Comparison of ENCODE assay signal across 8 cellular contexts in the genomic region with DNA sequence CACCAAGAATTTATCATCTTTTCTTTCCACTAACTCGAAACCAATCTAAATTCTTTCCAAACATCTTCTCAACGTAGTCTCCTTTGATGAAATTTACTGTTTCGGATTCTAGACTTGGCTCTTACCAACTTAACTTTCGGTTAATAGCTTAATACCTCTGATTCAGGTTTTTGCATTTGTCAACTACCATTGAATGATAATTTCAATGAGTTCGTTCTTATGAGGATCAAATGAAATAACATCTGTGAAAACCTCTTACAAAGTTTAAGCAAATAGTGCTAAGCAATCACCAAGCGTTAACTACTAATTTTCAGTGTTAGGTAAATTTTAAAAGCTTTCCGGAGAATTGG. TPM values are rescaled to one million over a fixed set of nuclear protein-coding genes. Genes with fewer than 3 reads are reported as not detected.
A peak's percentile ranks its signal among the peaks of the same experiment; 100 is the strongest.
DNase-seq lines count a peak whose midpoint lies in the region; ATAC-seq and TF ChIP-seq lines count a peak whose summit lies in the region.

No MANE protein-coding gene starts in this region.

- H2BK120ac ChIP-seq in trophoblast cell (ENCODE audit: insufficient read depth, low read length, poor library complexity) = peak overlapping the region; percentile 72

- H4K20me1 ChIP-seq in DND-41 (ENCODE audit: insufficient read depth, low read length) (peaks cover 32% of the 10 kb centered on the region), OCI-LY7 (ENCODE audit: insufficient read depth, low read length) (peaks cover 11% of the 10 kb centered on the region)

- H3K9me3 ChIP-seq in DND-41 (ENCODE audit: insufficient read depth, low read length, severe bottlenecking) = no peaks in the 10 kb centered on the region
- H3K9me3 ChIP-seq in OCI-LY7 (ENCODE audit: low read length) = no peaks in the 10 kb centered on the region
- H3K9me3 ChIP-seq in trophoblast cell (ENCODE audit: insufficient read depth, low read depth, low read length) = no peaks in the 10 kb centered on the region

- peak overlapping the region; percentile 92 for H3K27ac ChIP-seq in DND-41 (ENCODE audit: low read length)
- H3K27ac ChIP-seq in OCI-LY7 (ENCODE audit: low read depth, low read length, poor library complexity, severe bottlenecking) = peak overlapping the region; percentile 76
- peak overlapping the region; percentile 93 for H3K27ac ChIP-seq in trophoblast cell (ENCODE audit: low read depth, low read length)

- intact Hi-C loops in OCI-LY7 (cut with micrococcal nuclease; ENCODE audit: unreplicated experiment) = loop anchor here (1.0 to 2.0 kb wide), 2 partner anchors 19 to 201 kb away; a partner anchor contains a TSS

- POLR2A ChIA-PET in OCI-LY7 (lab: Charles Lee) = interaction anchor here (0.8 to 2.8 kb wide), 5 partner anchors 18 to 236 kb away, joined by 3 to 24 read pairs (median 4); a partner anchor contains a TSS

- no peak overlapping the region for H4K12ac ChIP-seq in trophoblast cell (ENCODE audit: low read depth, low read length)

- H3K9me2 ChIP-seq in OCI-LY7 (ENCODE audit: insufficient read depth, low read length) = no peaks in the 10 kb centered on the region

- WGBS in trophoblast cell (ENCODE audit: extremely low coverage, insufficient coverage, insufficient read length) = 100% methylated on average over 2 of the region's 7 CpGs

- H3K4ac ChIP-seq in trophoblast cell (ENCODE audit: low read depth, low read length) = no peak overlapping the region

- peaks cover 7% of the 10 kb centered on the region for H3K79me1 ChIP-seq in trophoblast cell (ENCODE audit: low read length)

- DNase-seq in DND-41 (no peak), OCI-LY7 (ENCODE audit: low spot score) (no peak), epithelial cell of esophagus (ENCODE audit: low read depth) (no peak), trophoblast cell (peak in 1 of 2 donors; percentile 39), SW 1271 (lab: John Stamatoyannopoulos, UW) (no peak), EL (no peak), mesenteric fat pad (ENCODE audit: low spot score) (no peak)
- DNase-seq in stimulated activated CD8-positive, alpha-beta memory T cell treated with anti-CD3 and anti-CD28 coated beads, Interleukin-4, amount 100 ng/mL, for 48 hours = no peak

- BruUV-seq in OCI-LY7 (replicated peaks; lab: Mats Ljungman, UMichigan) = TSS peak; percentile 92

- H3K36me3 ChIP-seq in DND-41 (ENCODE audit: insufficient read depth, low read length) = peaks cover 3% of the 10 kb centered on the region
- peaks cover 4% of the 10 kb centered on the region; the same call in 1 of the 2 replicates for H3K36me3 ChIP-seq in OCI-LY7 (ENCODE audit: insufficient read depth, low read length)
- H3K36me3 ChIP-seq in trophoblast cell (ENCODE audit: control insufficient read depth in 1 of 2, insufficient read depth in 2 of 2, low read length in 2 of 2) = peaks cover 3% of the 10 kb centered on the region in 2 experiments

- CTCF ChIA-PET in OCI-LY7 (lab: Charles Lee; ENCODE audit: unreplicated experiment) = interaction anchor here (0.8 kb wide), 1 partner anchor 58 kb away, joined by 3 read pairs; a partner anchor contains a TSS

- H3K9ac ChIP-seq in DND-41 (ENCODE audit: low read depth, low read length) (peak overlapping the region; percentile 89), trophoblast cell (ENCODE audit: low read length) (no peak overlapping the region)

- H3K4me1 ChIP-seq in DND-41 (ENCODE audit: insufficient read depth, low read length) (peaks cover 31% of the 10 kb centered on the region), OCI-LY7 (ENCODE audit: insufficient read depth, low read length, poor library complexity, severe bottlenecking) (peaks cover 21% of the 10 kb centered on the region), trophoblast cell (ENCODE audit: control insufficient read depth in 1 of 2, insufficient read depth in 2 of 2, low read length in 2 of 2) (peaks cover 3% of the 10 kb centered on the region in 2 experiments)

- peaks cover 40% of the 10 kb centered on the region for H3K79me2 ChIP-seq in DND-41 (ENCODE audit: insufficient read depth, low read length)
- peaks cover 35% of the 10 kb centered on the region for H3K79me2 ChIP-seq in OCI-LY7 (ENCODE audit: insufficient read depth, low read depth, low read length)
- H3K79me2 ChIP-seq in trophoblast cell (ENCODE audit: control insufficient read depth, insufficient read depth, low read length, poor library complexity) = peaks cover 20% of the 10 kb centered on the region

- peak overlapping the region; percentile 81 for H4K91ac ChIP-seq in trophoblast cell (ENCODE audit: low read depth, low read length)

- ATAC-seq in DND-41 (ENCODE audit: insufficient read depth, low read depth) = no peak

- H3K23ac ChIP-seq in trophoblast cell (ENCODE audit: low read length) = no peak overlapping the region

- peak overlapping the region; percentile 88 for H2BK5ac ChIP-seq in trophoblast cell (ENCODE audit: low read depth, low read length, poor library complexity)

- peak overlapping the region; percentile 90 for H3K14ac ChIP-seq in trophoblast cell (ENCODE audit: low read length)

- no peaks in the 10 kb centered on the region for H3K27me3 ChIP-seq in DND-41 (ENCODE audit: insufficient read depth, low read length, poor library complexity)
- no peaks in the 10 kb centered on the region for H3K27me3 ChIP-seq in trophoblast cell (ENCODE audit: insufficient read depth, low read length)

- H2AFZ ChIP-seq in DND-41 (ENCODE audit: low read depth, low read length) = peak overlapping the region; percentile 88
- peak overlapping the region; percentile 61 for H2AFZ ChIP-seq in OCI-LY7 (ENCODE audit: low read length)
- no peak overlapping the region for H2AFZ ChIP-seq in trophoblast cell (ENCODE audit: insufficient read depth, low read length, poor library complexity)

- no peak overlapping the region for H2BK12ac ChIP-seq in trophoblast cell (ENCODE audit: low read length)

- TF ChIP-seq CTCF in DND-41 (IDR thresholded peaks at IDR 0.05; ENCODE audit: borderline replicate concordance, extremely low read depth, low read length, poor library complexity, severe bottlenecking) (no peak), OCI-LY7 (conservative IDR thresholded peaks at IDR 0.05; ENCODE audit: low read length) (no peak), epithelial cell of esophagus (IDR thresholded peaks at IDR 0.05; ENCODE audit: insufficient read depth, low read depth, low read length, missing control alignments) (no peak)

- H3K4me2 ChIP-seq in DND-41 (ENCODE audit: insufficient read depth, low read length) = peak overlapping the region; percentile 89
- H3K4me2 ChIP-seq in OCI-LY7 (ENCODE audit: low read length) = peak overlapping the region; percentile 97
- peak overlapping the region; percentile 76 for H3K4me2 ChIP-seq in trophoblast cell (ENCODE audit: low read length)

- H3K4me3 ChIP-seq in DND-41 (ENCODE audit: low read depth in 1 of 2, low read length in 2 of 2) = peak overlapping the region; percentile 43 to 75
- H3K4me3 ChIP-seq in OCI-LY7 (ENCODE audit: low read depth, low read length, poor library complexity, severe bottlenecking) = peak overlapping the region; percentile 86
- peak overlapping the region; percentile 85 for H3K4me3 ChIP-seq in epithelial cell of esophagus (ENCODE audit: low read length)
- peak overlapping the region; percentile 74 for H3K4me3 ChIP-seq in trophoblast cell (ENCODE audit: low read depth, low read length)

- no peak overlapping the region for H2AK5ac ChIP-seq in trophoblast cell (ENCODE audit: low read length)

- peak overlapping the region; percentile 95 for H3K18ac ChIP-seq in trophoblast cell (ENCODE audit: low read length)

- H4K8ac ChIP-seq in trophoblast cell (ENCODE audit: low read depth, low read length) = peak overlapping the region; percentile 96

RNA-seq across cellular contexts. Expression of a gene that starts 0.6 kb away (rescaled TPM):
- total RNA-seq in OCI-LY7 (2014; rRNA removed; shearing (Covaris generic)) = 27.9 and 28.5 TPM in 2 replicates
- 46.0 and 48.5 TPM in 2 replicates for total RNA-seq in OCI-LY7 (2022)
- 76.2 and 76.9 TPM in 2 replicates for polyA plus RNA-seq in trophoblast cell (2013)
- total RNA-seq in mesenteric fat pad = 92.9 TPM

RNA-seq across cellular contexts. Expression of a gene that starts 14.3 kb away (rescaled TPM):
- total RNA-seq in OCI-LY7 (2014; rRNA removed; shearing (Covaris generic)) = 1.9 and 10.9 TPM in 2 replicates
- total RNA-seq in OCI-LY7 (2022) (6.9 and 8.3 TPM in 2 replicates), mesenteric fat pad (0.48 TPM)
- 12.5 and 12.6 TPM in 2 replicates for polyA plus RNA-seq in trophoblast cell (2013)

RNA-seq across cellular contexts. Expression of a gene that starts 18.4 kb away (rescaled TPM):
- total RNA-seq in OCI-LY7 (2014; rRNA removed; shearing (Covaris generic)) = 101 and 113 TPM in 2 replicates
- 138 and 147 TPM in 2 replicates for total RNA-seq in OCI-LY7 (2022)
- polyA plus RNA-seq in trophoblast cell (2013) = 64.3 and 66.0 TPM in 2 replicates
- 56.7 TPM for total RNA-seq in mesenteric fat pad

RNA-seq across cellular contexts. Expression of a gene that starts 47.3 kb away (rescaled TPM):
- total RNA-seq in OCI-LY7 (2014; rRNA removed; shearing (Covaris generic)) = 9.0 and 10.0 TPM in 2 replicates
- total RNA-seq in OCI-LY7 (2022) (9.7 and 10.9 TPM in 2 replicates), mesenteric fat pad (20.7 TPM)
- 15.8 and 16.6 TPM in 2 replicates for polyA plus RNA-seq in trophoblast cell (2013)

RNA-seq across cellular contexts. Expression of a gene that starts 57.4 kb away (rescaled TPM):
- 63.1 and 66.0 TPM in 2 replicates for total RNA-seq in OCI-LY7 (2014; rRNA removed; shearing (Covaris generic))
- total RNA-seq in OCI-LY7 (2022) (86.8 and 97.4 TPM in 2 replicates), mesenteric fat pad (110 TPM)
- polyA plus RNA-seq in trophoblast cell (2013) = 23.0 and 23.7 TPM in 2 replicates
